In genomic region chr6:12334524-12335130, GRCh38 we compare ENCODE assay signal across 16 cellular contexts.
"Had no signal": no experiment of that assay in that cellular context is flagged by ENCODE, and none has a peak within 500 bp of the region (broad histone marks: within the 10 kb centered on the region; RNA-seq: fewer than 3 reads in every experiment).

No MANE protein-coding gene starts in this region.

- H3K4me3 ChIP-seq: esophagus squamous epithelium, left ventricle myocardium inferior, tibial nerve, vagina had no signal

- H3K4me3 Mint-ChIP-seq: activated naive CD4-positive, alpha-beta T cell treated with anti-CD3 and anti-CD28 coated beads, Interleukin-2, amount 10 ng/mL, durations not matched to agents 7 days and 5 days; memory B cell; naive thymus-derived CD8-positive, alpha-beta T cell had no signal

- DNase-seq: activated CD4-positive, alpha-beta T cell treated with anti-CD3 and anti-CD28 coated beads, Interleukin-2, amount 50 U/mL, for 4 hours; activated naive CD4-positive, alpha-beta T cell treated with anti-CD3 and anti-CD28 coated beads, Interleukin-2, amount 10 ng/mL, durations not matched to agents 7 days and 5 days; esophagus squamous epithelium; foreskin keratinocyte; glutamatergic neuron; left ventricle myocardium inferior; naive thymus-derived CD8-positive, alpha-beta T cell; stimulated activated CD4-positive, alpha-beta T cell treated with anti-CD3 and anti-CD28 coated beads, Interleukin-2, amount 100 ng/mL, for 48 hours; stimulated activated naive B cell treated with anti-CD40 and anti-IgM and Interleukin-4, amounts not matched to agents 10 μg/mL and 1 μg/mL and 100 μg/mL, for 72 hours; substantia nigra had no signal

- H3K27ac ChIP-seq: esophagus squamous epithelium, foreskin keratinocyte, left ventricle myocardium inferior, parathyroid adenoma, tibial nerve, vagina had no signal

- H3K27ac Mint-ChIP-seq: activated naive CD4-positive, alpha-beta T cell treated with anti-CD3 and anti-CD28 coated beads, Interleukin-2, amount 10 ng/mL, durations not matched to agents 7 days and 5 days; activated T-helper 2 cell treated with anti-CD3 and anti-CD28 coated beads, Interferon-gamma antibody, Interleukin-2, Interleukin-4, amounts not matched to agents 10 μg/mL and 5 μg/mL and 100 μg/mL, durations not matched to agents 14 hours and 24 hours and 36 hours; memory B cell; naive thymus-derived CD8-positive, alpha-beta T cell; stimulated activated naive B cell treated with anti-CD40 and anti-IgM and Interleukin-4, amounts not matched to agents 10 μg/mL and 1 μg/mL and 100 μg/mL, for 72 hours had no signal

- H3K36me3 ChIP-seq: esophagus squamous epithelium, left ventricle myocardium inferior, tibial nerve, vagina had no signal

- H3K27me3 Mint-ChIP-seq: activated naive CD4-positive, alpha-beta T cell treated with anti-CD3 and anti-CD28 coated beads, Interleukin-2, amount 10 ng/mL, durations not matched to agents 7 days and 5 days had no signal

- H3K4me1 ChIP-seq: esophagus squamous epithelium, parathyroid adenoma, tibial nerve, vagina had no signal

- H3K9me3 ChIP-seq: esophagus squamous epithelium, left ventricle myocardium inferior, tibial nerve, vagina had no signal

- H3K36me3 Mint-ChIP-seq: activated naive CD4-positive, alpha-beta T cell treated with anti-CD3 and anti-CD28 coated beads, Interleukin-2, amount 10 ng/mL, durations not matched to agents 7 days and 5 days; memory B cell; naive thymus-derived CD8-positive, alpha-beta T cell; stimulated activated naive B cell treated with anti-CD40 and anti-IgM and Interleukin-4, amounts not matched to agents 10 μg/mL and 1 μg/mL and 100 μg/mL, for 72 hours had no signal

- ATAC-seq: activated CD4-positive, CD25-positive, alpha-beta regulatory T cell treated with anti-CD3 and anti-CD28 coated beads, Interleukin-2, amount 50 U/mL, for 24 hours; foreskin keratinocyte; naive thymus-derived CD8-positive, alpha-beta T cell had no signal

- H3K27me3 ChIP-seq: esophagus squamous epithelium, foreskin keratinocyte, tibial nerve, vagina had no signal
